ENCODE assay signal across 8 cellular contexts in genomic region chr19:36838784-36839324, GRCh38. TPM values are rescaled to one million over a fixed set of nuclear protein-coding genes. Genes with fewer than 3 reads are reported as not detected.
A peak's percentile ranks its signal among the peaks of the same experiment; 100 is the strongest.
DNase-seq lines count a peak whose midpoint lies in the region; ATAC-seq, FAIRE-seq and TF ChIP-seq lines count a peak whose summit lies in the region.

No MANE protein-coding gene starts in this region.

- DNase-seq in A549 (ENCODE audit: low read depth in 1 of 2, low spot score in 1 of 2), result no peak
- DNase-seq in caudate nucleus (lab: John Stamatoyannopoulos, UW), result no peak
- DNase-seq in germinal center (ENCODE audit: low spot score), result no peak
- no peak for DNase-seq in left colon
- no peak for DNase-seq in activated CD4-positive, alpha-beta T cell treated with anti-CD3 and anti-CD28 coated beads, Interleukin-2, amount 50 U/mL, for 1 hour

- CTCF ChIA-PET in A549 (lab: Yijun Ruan, JAX) (no interaction called here), HEK293 (lab: Yijun Ruan, JAX) (interaction anchor here (0.8 kb wide), 1 partner anchor 12 kb away, joined by 3 read pairs; the partner anchor contains the start of gene ZNF345)

- TF ChIP-seq RAD21 in A549 (conservative IDR thresholded peaks at IDR 0.05 in 1 of 2, IDR thresholded peaks at IDR 0.05 in 1 of 2), result no peak

- no peaks in the 10 kb centered on the region for H3K27me3 ChIP-seq in mucosa of rectum (ENCODE audit: control insufficient read depth in 2 of 2, insufficient read depth in 2 of 2, low read length in 2 of 2)

- TF ChIP-seq POLR2A in A549 (IDR thresholded peaks at IDR 0.05; ENCODE audit: low read length), result no peak

- intact Hi-C loops in left colon (cut with DNase I, micrococcal nuclease), result no loop called here

- H3K9ac ChIP-seq in mucosa of rectum (ENCODE audit: low read depth in 1 of 2, low read length in 2 of 2), result peak overlapping the region; percentile 77 to 91

- H3K36me3 ChIP-seq in HEK293 (ENCODE audit: control insufficient read depth in 2 of 2, insufficient read depth in 1 of 2, low read length in 2 of 2), result peaks cover 52% of the 10 kb centered on the region in 2 experiments
- H3K36me3 ChIP-seq in mucosa of rectum (ENCODE audit: control insufficient read depth in 2 of 2, insufficient read depth in 2 of 2, low read length in 2 of 2), result peaks cover 5 to 12% of the 10 kb centered on the region in 2 donors

- peak overlapping the region; percentile 37; the same call in 2 of the 3 replicates for H3K4me3 ChIP-seq in A549
- peak overlapping the region; percentile 57 for H3K4me3 ChIP-seq in HEK293 (ENCODE audit: low read depth, low read length)
- H3K4me3 ChIP-seq in mucosa of rectum (ENCODE audit: low read length in 2 of 2), result peak overlapping the region; percentile 84 to 96

- POLR2A ChIA-PET in A549 (lab: Yijun Ruan, JAX) (interaction anchor here (0.6 kb wide), 1 partner anchor 8 kb away, joined by 5 read pairs; no protein-coding TSS in a partner anchor), HEK293 (lab: Yijun Ruan, JAX) (interaction anchor here (0.6 to 3.3 kb wide), 8 partner anchors 11 to 756 kb away, joined by 3 to 122 read pairs (median 3); partner anchors contain the start of genes ZNF260, ZNF345, ZNF382 and ZNF383)

- TF ChIP-seq CTCF in A549 (IDR thresholded peaks at IDR 0.05), result no peak
- no peak for TF ChIP-seq CTCF in HEK293 (tag by site-specific recombination; IDR thresholded peaks at IDR 0.05)

- no peaks in the 10 kb centered on the region for H3K4me1 ChIP-seq in A549
- no peaks in the 10 kb centered on the region for H3K4me1 ChIP-seq in HEK293 (ENCODE audit: control insufficient read depth, insufficient read depth, low read length)
- H3K4me1 ChIP-seq in mucosa of rectum (ENCODE audit: control insufficient read depth in 2 of 2, insufficient read depth in 2 of 2, low read length in 2 of 2), result peaks cover 11 to 13% of the 10 kb centered on the region in 2 donors

- no peak overlapping the region for H3K27ac ChIP-seq in A549
- H3K27ac ChIP-seq in HEK293 (ENCODE audit: extremely low read depth, low read depth, low read length), result peak overlapping the region; percentile 83
- peak overlapping the region; percentile 96 for H3K27ac ChIP-seq in caudate nucleus (ENCODE audit: low read depth, low read length)
- H3K27ac ChIP-seq in mucosa of rectum (ENCODE audit: low read depth in 2 of 2, low read length in 2 of 2), result peak overlapping the region in 1 of 2 donors; percentile 95

- H3K9me3 ChIP-seq in A549 (peaks cover 97% of the 10 kb centered on the region), HEK293 (ENCODE audit: control insufficient read depth, insufficient read depth, low read depth, low read length) (peaks cover 7% of the 10 kb centered on the region), mucosa of rectum (ENCODE audit: control insufficient read depth in 2 of 2, low read length in 2 of 2) (peaks cover 3 to 19% of the 10 kb centered on the region in 2 donors)

- peak overlapping the region; percentile 51; the same call in 2 of the 3 replicates for H3K4me2 ChIP-seq in A549

- peak; percentile 13 for FAIRE-seq in A549 (lab: Jason Lieb, UNC)

- WGBS in A549 (ENCODE audit: missing lambda C conversion rate), result 53% methylated on average over 12 of the region's 12 CpGs

- peak in 1 of 2 experiments; percentile 17; a peak in 1 of 6 replicates for ATAC-seq in A549
- ATAC-seq in left colon, result no peak
- ATAC-seq in HG03175 (IDR thresholded peaks at IDR 0.05; ENCODE audit: unreplicated experiment), result no peak

- no peak for TF ChIP-seq EP300 in A549 (IDR thresholded peaks at IDR 0.05)

TF ChIP-seq in A549, 52 proteins besides CTCF, POLR2A, EP300 and RAD21:
- TF ChIP-seq RFX5 (IDR thresholded peaks at IDR 0.05) (no peak), GATA3 (IDR thresholded peaks at IDR 0.05; ENCODE audit: borderline replicate concordance) (no peak), SREBF2 (IDR thresholded peaks at IDR 0.05) (no peak)

TF ChIP-seq in HEK293, 187 proteins besides CTCF, POLR2A, EP300 and RAD21 (continues in another document):
- TF ChIP-seq ZBTB17 (tag by site-specific recombination; IDR thresholded peaks at IDR 0.05), result peak; percentile 54
- TF ChIP-seq ZNF677 (tag by site-specific recombination; IDR thresholded peaks at IDR 0.05), result peak; percentile 90
- TF ChIP-seq ZIC2 (tag by site-specific recombination; IDR thresholded peaks at IDR 0.05), result 0 out of 2 replicates have a peak, but pooled peaks have one; percentile 8
- no peak for TF ChIP-seq ZNF133 (tag by site-specific recombination; IDR thresholded peaks at IDR 0.05)
- TF ChIP-seq ZBTB11 (tag by site-specific recombination; conservative IDR thresholded peaks at IDR 0.05; ENCODE audit: low read depth), result no peak
- TF ChIP-seq ZNF148 (tag by site-specific recombination; IDR thresholded peaks at IDR 0.05; ENCODE audit: borderline replicate concordance), result no peak
- no peak for TF ChIP-seq ZNF555 (tag by site-specific recombination; conservative IDR thresholded peaks at IDR 0.05)
- no peak for TF ChIP-seq ZNF155 (tag by site-specific recombination; IDR thresholded peaks at IDR 0.05)
- TF ChIP-seq ZNF248 (tag by site-specific recombination; IDR thresholded peaks at IDR 0.05), result no peak
- TF ChIP-seq SALL2 (tag by site-specific recombination; IDR thresholded peaks at IDR 0.05; ENCODE audit: borderline replicate concordance), result no peak
- TF ChIP-seq, protein P1, sequence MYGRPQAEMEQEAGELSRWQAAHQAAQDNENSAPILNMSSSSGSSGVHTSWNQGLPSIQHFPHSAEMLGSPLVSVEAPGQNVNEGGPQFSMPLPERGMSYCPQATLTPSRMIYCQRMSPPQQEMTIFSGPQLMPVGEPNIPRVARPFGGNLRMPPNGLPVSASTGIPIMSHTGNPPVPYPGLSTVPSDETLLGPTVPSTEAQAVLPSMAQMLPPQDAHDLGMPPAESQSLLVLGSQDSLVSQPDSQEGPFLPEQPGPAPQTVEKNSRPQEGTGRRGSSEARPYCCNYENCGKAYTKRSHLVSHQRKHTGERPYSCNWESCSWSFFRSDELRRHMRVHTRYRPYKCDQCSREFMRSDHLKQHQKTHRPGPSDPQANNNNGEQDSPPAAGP (tag by site-specific recombination; IDR thresholded peaks at IDR 0.05), result no peak

RNA-seq across cellular contexts. Expression of gene ZNF790, which starts 0.7 kb away (rescaled TPM):
- polyA plus RNA-seq in A549 (2011; rRNA removed) (0.37 and 0.52 TPM in 2 replicates), A549 (2017; fragmentation: RNase III; extraction: RNeasy Plus Mini Kit Qiagen cat#74134 plus additional on column Dnase treatment) (0.42 to 0.66 TPM (median 0.56 TPM) in 3 replicates)
- polyA plus RNA-seq in A549 (2012; cell fraction: cytosol; rRNA removed), result 0.05 and 0.12 TPM in 2 replicates
- polyA plus RNA-seq in A549 (2012; cell fraction: nucleus; rRNA removed), result 0.02 and 0.17 TPM in 2 replicates
- 0.17 and 0.29 TPM in 2 replicates for polyA minus RNA-seq in A549 (2011; rRNA and poly(A)+ RNA removed)
- 1 to 10 TPM; 3.3 to 5.2 TPM for total RNA-seq in left colon

RNA-seq across cellular contexts. Expression of gene ZNF345, which starts 11.8 kb away (rescaled TPM):
- polyA plus RNA-seq in A549 (2011; rRNA removed), result 0.33 and 0.66 TPM in 2 replicates
- polyA plus RNA-seq in A549 (2012; cell fraction: cytosol; rRNA removed), result 0.09 and 0.22 TPM in 2 replicates
- 0.02 and 0.18 TPM in 2 replicates for polyA plus RNA-seq in A549 (2012; cell fraction: nucleus; rRNA removed)
- polyA plus RNA-seq in A549 (2017; fragmentation: RNase III; extraction: RNeasy Plus Mini Kit Qiagen cat#74134 plus additional on column Dnase treatment), result 0.27 to 0.39 TPM (median 0.32 TPM) in 3 replicates
- polyA minus RNA-seq in A549 (2011; rRNA and poly(A)+ RNA removed), result 0.19 and 0.70 TPM in 2 replicates
- total RNA-seq in left colon, result 1 to 10 TPM; 2.8 to 3.6 TPM

Comparison
In these comparisons a context has a peak if more than half of its experiments do, and no peak if none do; other contexts are left out.
1. H3K27ac ChIP-seq: peak in HEK293 (single experiment) and caudate nucleus (single experiment); none in A549 (0 of 2).
2. H3K4me3 ChIP-seq: peak in every context shown above with its lines; median percentile 90 in mucosa of rectum; 57 in HEK293; 37 in A549.